Comparison of ENCODE assay signal across 15 cellular contexts in genomic region chr3:14383753-14384152, GRCh38. TPM values are rescaled to one million over a fixed set of nuclear protein-coding genes. Genes with fewer than 3 reads are reported as not detected.
DNase-seq lines count a peak whose midpoint lies in the region; ATAC-seq, FAIRE-seq and TF ChIP-seq lines count a peak whose summit lies in the region.
"Had no signal": no experiment of that assay in that cellular context is flagged by ENCODE, and none has a peak within 500 bp of the region (broad histone marks: within the 10 kb centered on the region; RNA-seq: fewer than 3 reads in every experiment).

No MANE protein-coding gene starts in this region.

- intact Hi-C loops in HCT116 (cut with micrococcal nuclease): no loop called here
- intact Hi-C loops in kidney (cut with DNase I): no loop called here

- POLR2A ChIA-PET in HCT116 (lab: Charles Lee): no interaction called here

- RAD21 ChIA-PET in HCT116 (lab: Charles Lee; ENCODE audit: low non-redundant PET in 1 of 2, low total read pairs in 2 of 2, uncharacterized antibody in 2 of 2, unreplicated experiment in 2 of 2): no interaction called here

- no peaks in the 10 kb centered on the region for H3K9me2 ChIP-seq in HCT116 (ENCODE audit: insufficient read depth)

- H3K9me3 ChIP-seq in HCT116 (ENCODE audit: control insufficient read depth in 1 of 2, insufficient read depth in 1 of 2, low read depth in 1 of 2, low read length in 2 of 2): no peaks in the 10 kb centered on the region
- peaks cover 0 to 2% of the 10 kb centered on the region in 2 donors for H3K9me3 ChIP-seq in kidney (ENCODE audit: control insufficient read depth in 1 of 2, low read length in 2 of 2)
- H3K9me3 ChIP-seq in osteoblast (ENCODE audit: low read depth, low read length): no peaks in the 10 kb centered on the region

- ATAC-seq in HCT116: no peak
- no peak for ATAC-seq in HG02973 (IDR thresholded peaks at IDR 0.05; ENCODE audit: unreplicated experiment)
- no peak for ATAC-seq in GM21528 (IDR thresholded peaks at IDR 0.05; ENCODE audit: low FRiP score, unreplicated experiment)

- TF ChIP-seq POLR2A in HCT116 (IDR thresholded peaks at IDR 0.05; ENCODE audit: borderline replicate concordance, extremely low read depth, insufficient read depth, insufficient read length) (no peak), NB4 (IDR thresholded peaks at IDR 0.05; ENCODE audit: extremely low read depth, insufficient read length) (no peak)

- H2AFZ ChIP-seq in HCT116 (ENCODE audit: low read depth, low read length, poor library complexity, severe bottlenecking) (no peak overlapping the region), osteoblast (ENCODE audit: low read length) (no peak overlapping the region)
- H2AFZ ChIP-seq: GM23248 had no signal

- DNase-seq in HCT116 (ENCODE audit: low read depth, low spot score) (no peak), NB4 (ENCODE audit: low read depth) (peak; percentile 38), kidney (peak; percentile 61), osteoblast (ENCODE audit: insufficient read length, low spot score, missing footprints) (peak; percentile 22), NK-92 (lab: John Stamatoyannopoulos, UW; ENCODE audit: unreplicated experiment) (no peak), NCI-H1105 (lab: John Stamatoyannopoulos, UW) (no peak)
- DNase-seq: CD8-positive, alpha-beta memory T cell; DMS 273 treated with DMSO at 0.1 percent for 48 hours; GM23248; H7; HFFc6 had no signal

- FAIRE-seq in kidney (lab: Jason Lieb, UNC): no peak

- CTCF ChIA-PET in HCT116 (lab: Charles Lee): no interaction called here

- TF ChIP-seq RAD21 in HCT116 (IDR thresholded peaks at IDR 0.05; ENCODE audit: low read depth): no peak

- TF ChIP-seq CTCF in HCT116 (IDR thresholded peaks at IDR 0.05 in 2 of 3, conservative IDR thresholded peaks at IDR 0.05 in 1 of 3; ENCODE audit: borderline replicate concordance in 1 of 3, insufficient read depth in 1 of 3, low read depth in 2 of 3, low read length in 2 of 3): no peak
- no peak for TF ChIP-seq CTCF in NB4 (IDR thresholded peaks at IDR 0.05; ENCODE audit: low read depth, low read length)
- TF ChIP-seq CTCF in kidney (IDR thresholded peaks at IDR 0.05; ENCODE audit: borderline replicate concordance, extremely low read depth, insufficient read depth): no peak
- TF ChIP-seq CTCF in osteoblast (IDR thresholded peaks at IDR 0.05; ENCODE audit: extremely low read depth, low read depth, low read length): no peak

- H3K36me3 ChIP-seq in HCT116 (ENCODE audit: control insufficient read depth in 1 of 2, insufficient read depth in 2 of 2, low read length in 2 of 2) (no peaks in the 10 kb centered on the region), kidney (ENCODE audit: control insufficient read depth in 1 of 2, insufficient read depth in 2 of 2, low read length in 2 of 2) (no peaks in the 10 kb centered on the region), osteoblast (ENCODE audit: insufficient read depth, low read length) (no peaks in the 10 kb centered on the region)
- H3K36me3 ChIP-seq: BLaER1 had no signal

- BruUV-seq in HCT116 (replicated peaks; lab: Mats Ljungman, UMichigan): no TSS peak

- H3K9ac ChIP-seq in HCT116 (ENCODE audit: low read length) (no peak overlapping the region), kidney (ENCODE audit: low read length in 2 of 2) (no peak overlapping the region)
- H3K9ac ChIP-seq: BLaER1, GM23248 had no signal

- H3K79me2 ChIP-seq in HCT116 (ENCODE audit: insufficient read depth, low read length): no peaks in the 10 kb centered on the region
- no peaks in the 10 kb centered on the region for H3K79me2 ChIP-seq in osteoblast (ENCODE audit: insufficient read depth, low read length)

- H3K27ac ChIP-seq in HCT116 (ENCODE audit: low read depth, low read length) (no peak overlapping the region), kidney (ENCODE audit: low read depth in 2 of 2, low read length in 2 of 2) (no peak overlapping the region), osteoblast (ENCODE audit: low read depth, low read length) (no peak overlapping the region)
- H3K27ac ChIP-seq: BLaER1, GM23248, HL-60 had no signal

- H4K20me1 ChIP-seq in HCT116 (ENCODE audit: insufficient read depth) (no peaks in the 10 kb centered on the region), osteoblast (ENCODE audit: insufficient read depth, low read length) (no peaks in the 10 kb centered on the region)
- H4K20me1 ChIP-seq: BLaER1 had no signal

- peaks cover 0 to 11% of the 10 kb centered on the region in 2 experiments; a peak in 2 of 4 replicates for H3K4me1 ChIP-seq in HCT116 (ENCODE audit: control insufficient read depth in 1 of 2, insufficient read depth in 2 of 2, low read length in 2 of 2)
- no peaks in the 10 kb centered on the region for H3K4me1 ChIP-seq in kidney (ENCODE audit: control insufficient read depth in 1 of 2, insufficient read depth in 1 of 2, low read depth in 1 of 2, low read length in 2 of 2)
- H3K4me1 ChIP-seq in osteoblast (ENCODE audit: insufficient read depth, low read length): no peaks in the 10 kb centered on the region

- H3K4me3 ChIP-seq in HCT116 (replicated peaks in 1 of 2; ENCODE audit: low read depth in 1 of 2, low read length in 2 of 2): no peak overlapping the region
- H3K4me3 ChIP-seq in NB4 (ENCODE audit: low read depth, low read length): no peak overlapping the region
- H3K4me3 ChIP-seq in kidney (ENCODE audit: low read length in 2 of 2): no peak overlapping the region
- no peak overlapping the region for H3K4me3 ChIP-seq in osteoblast (ENCODE audit: insufficient read depth, low read length)
- H3K4me3 ChIP-seq: BLaER1, GM23248 had no signal

- H3K4me2 ChIP-seq in HCT116 (ENCODE audit: low read length) (0 out of 2 replicates have a peak overlapping the region, but pooled peaks have one; percentile 17), osteoblast (ENCODE audit: insufficient read depth, low read length) (no peak overlapping the region)
- H3K4me2 ChIP-seq: BLaER1 had no signal

- H3K27me3 ChIP-seq in HCT116 (ENCODE audit: insufficient read depth, low read length): no peaks in the 10 kb centered on the region
- no peaks in the 10 kb centered on the region for H3K27me3 ChIP-seq in osteoblast (ENCODE audit: insufficient read depth, low read length)
- H3K27me3 ChIP-seq: BLaER1 had no signal

TF ChIP-seq in HCT116, 20 proteins besides CTCF, POLR2A, EP300 and RAD21:
- TF ChIP-seq, protein P1, sequence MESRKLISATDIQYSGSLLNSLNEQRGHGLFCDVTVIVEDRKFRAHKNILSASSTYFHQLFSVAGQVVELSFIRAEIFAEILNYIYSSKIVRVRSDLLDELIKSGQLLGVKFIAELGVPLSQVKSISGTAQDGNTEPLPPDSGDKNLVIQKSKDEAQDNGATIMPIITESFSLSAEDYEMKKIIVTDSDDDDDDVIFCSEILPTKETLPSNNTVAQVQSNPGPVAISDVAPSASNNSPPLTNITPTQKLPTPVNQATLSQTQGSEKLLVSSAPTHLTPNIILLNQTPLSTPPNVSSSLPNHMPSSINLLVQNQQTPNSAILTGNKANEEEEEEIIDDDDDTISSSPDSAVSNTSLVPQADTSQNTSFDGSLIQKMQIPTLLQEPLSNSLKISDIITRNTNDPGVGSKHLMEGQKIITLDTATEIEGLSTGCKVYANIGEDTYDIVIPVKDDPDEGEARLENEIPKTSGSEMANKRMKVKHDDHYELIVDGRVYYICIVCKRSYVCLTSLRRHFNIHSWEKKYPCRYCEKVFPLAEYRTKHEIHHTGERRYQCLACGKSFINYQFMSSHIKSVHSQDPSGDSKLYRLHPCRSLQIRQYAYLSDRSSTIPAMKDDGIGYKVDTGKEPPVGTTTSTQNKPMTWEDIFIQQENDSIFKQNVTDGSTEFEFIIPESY (IDR thresholded peaks at IDR 0.05; ENCODE audit: extremely low read depth, insufficient replicate concordance, low read length): no peak
- TF ChIP-seq SIN3A (IDR thresholded peaks at IDR 0.05; ENCODE audit: low read depth) (no peak), FOSL1 (IDR thresholded peaks at IDR 0.05; ENCODE audit: low read depth) (no peak), POLR2AphosphoS5 (IDR thresholded peaks at IDR 0.05; ENCODE audit: low read depth, low read length) (no peak), EZH2phosphoT487 (IDR thresholded peaks at IDR 0.05; ENCODE audit: borderline replicate concordance) (no peak), CBX3 (IDR thresholded peaks at IDR 0.05; ENCODE audit: low read depth) (no peak), TCF7L2 (IDR thresholded peaks at IDR 0.05; ENCODE audit: borderline replicate concordance, extremely low read depth, insufficient read depth, insufficient read length) (no peak), CEBPB (IDR thresholded peaks at IDR 0.05; ENCODE audit: low read depth) (no peak), EZH2 (IDR thresholded peaks at IDR 0.05) (no peak), ZFX (IDR thresholded peaks at IDR 0.05) (no peak), ATF3 (IDR thresholded peaks at IDR 0.05) (no peak), ZNF274 (IDR thresholded peaks at IDR 0.05; ENCODE audit: low read depth, low read length) (no peak), JUND (IDR thresholded peaks at IDR 0.05) (no peak), EGR1 (IDR thresholded peaks at IDR 0.05; ENCODE audit: low read depth) (no peak), SP1 (IDR thresholded peaks at IDR 0.05; ENCODE audit: low read depth) (no peak), MAX (IDR thresholded peaks at IDR 0.05) (no peak), SRF (IDR thresholded peaks at IDR 0.05; ENCODE audit: low read depth) (no peak)

RNA-seq across cellular contexts. Expression of gene SLC6A6, which starts 18.7 kb away (rescaled TPM):
- total RNA-seq in HCT116 (2021; ENCODE audit: unreplicated experiment): 36.3 TPM
- polyA plus RNA-seq in HCT116 (2012): 23.0 and 33.5 TPM in 2 replicates
- 64.0 TPM for total RNA-seq in kidney
- polyA plus RNA-seq in kidney (ENCODE audit: insufficient read depth, low read depth, low replicate concordance): 7.1 TPM
- 76.6 and 86.5 TPM in 2 replicates for total RNA-seq in osteoblast

Comparison
In these comparisons a context has a peak if more than half of its experiments do, and no peak if none do; other contexts are left out.
1. DNase-seq: peak in NB4 (single experiment), kidney (single experiment) and osteoblast (single experiment); none in HCT116 (single experiment), NK-92 (single experiment) and NCI-H1105 (single experiment).